1 cellular context compared by ENCODE assay signal in genomic region chr11:2693851-2694261, GRCh38.
TF ChIP-seq lines count a peak whose summit lies in the region.

No MANE protein-coding gene starts in this region.

TF ChIP-seq in HepG2, 621 proteins besides CTCF, POLR2A, EP300 and RAD21 (continues in another document):
- no peak for TF ChIP-seq HMGXB3 (CRISPR knock-in tag; IDR thresholded peaks at IDR 0.05; ENCODE audit: borderline replicate concordance)
- TF ChIP-seq, protein P1, sequence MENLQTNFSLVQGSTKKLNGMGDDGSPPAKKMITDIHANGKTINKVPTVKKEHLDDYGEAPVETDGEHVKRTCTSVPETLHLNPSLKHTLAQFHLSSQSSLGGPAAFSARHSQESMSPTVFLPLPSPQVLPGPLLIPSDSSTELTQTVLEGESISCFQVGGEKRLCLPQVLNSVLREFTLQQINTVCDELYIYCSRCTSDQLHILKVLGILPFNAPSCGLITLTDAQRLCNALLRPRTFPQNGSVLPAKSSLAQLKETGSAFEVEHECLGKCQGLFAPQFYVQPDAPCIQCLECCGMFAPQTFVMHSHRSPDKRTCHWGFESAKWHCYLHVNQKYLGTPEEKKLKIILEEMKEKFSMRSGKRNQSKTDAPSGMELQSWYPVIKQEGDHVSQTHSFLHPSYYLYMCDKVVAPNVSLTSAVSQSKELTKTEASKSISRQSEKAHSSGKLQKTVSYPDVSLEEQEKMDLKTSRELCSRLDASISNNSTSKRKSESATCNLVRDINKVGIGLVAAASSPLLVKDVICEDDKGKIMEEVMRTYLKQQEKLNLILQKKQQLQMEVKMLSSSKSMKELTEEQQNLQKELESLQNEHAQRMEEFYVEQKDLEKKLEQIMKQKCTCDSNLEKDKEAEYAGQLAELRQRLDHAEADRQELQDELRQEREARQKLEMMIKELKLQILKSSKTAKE (CRISPR knock-in tag; IDR thresholded peaks at IDR 0.05; ENCODE audit: borderline replicate concordance) = no peak
- TF ChIP-seq ZNF432 (CRISPR knock-in tag; IDR thresholded peaks at IDR 0.05; ENCODE audit: borderline replicate concordance) = no peak
- no peak for TF ChIP-seq SIN3B (IDR thresholded peaks at IDR 0.05; ENCODE audit: low read length)
- TF ChIP-seq ZMYM4 (CRISPR knock-in tag; IDR thresholded peaks at IDR 0.05) = no peak
- TF ChIP-seq ZNF20 (CRISPR knock-in tag; IDR thresholded peaks at IDR 0.05) = no peak
- 0 out of 2 replicates have a peak, but pooled peaks have one; percentile 8 for TF ChIP-seq SMC3 (IDR thresholded peaks at IDR 0.05; ENCODE audit: low read length)
- peak; percentile 23; the same call in 1 of the 2 replicates for TF ChIP-seq ZFX (CRISPR knock-in tag; IDR thresholded peaks at IDR 0.05; ENCODE audit: low read depth)
- TF ChIP-seq, protein P2, sequence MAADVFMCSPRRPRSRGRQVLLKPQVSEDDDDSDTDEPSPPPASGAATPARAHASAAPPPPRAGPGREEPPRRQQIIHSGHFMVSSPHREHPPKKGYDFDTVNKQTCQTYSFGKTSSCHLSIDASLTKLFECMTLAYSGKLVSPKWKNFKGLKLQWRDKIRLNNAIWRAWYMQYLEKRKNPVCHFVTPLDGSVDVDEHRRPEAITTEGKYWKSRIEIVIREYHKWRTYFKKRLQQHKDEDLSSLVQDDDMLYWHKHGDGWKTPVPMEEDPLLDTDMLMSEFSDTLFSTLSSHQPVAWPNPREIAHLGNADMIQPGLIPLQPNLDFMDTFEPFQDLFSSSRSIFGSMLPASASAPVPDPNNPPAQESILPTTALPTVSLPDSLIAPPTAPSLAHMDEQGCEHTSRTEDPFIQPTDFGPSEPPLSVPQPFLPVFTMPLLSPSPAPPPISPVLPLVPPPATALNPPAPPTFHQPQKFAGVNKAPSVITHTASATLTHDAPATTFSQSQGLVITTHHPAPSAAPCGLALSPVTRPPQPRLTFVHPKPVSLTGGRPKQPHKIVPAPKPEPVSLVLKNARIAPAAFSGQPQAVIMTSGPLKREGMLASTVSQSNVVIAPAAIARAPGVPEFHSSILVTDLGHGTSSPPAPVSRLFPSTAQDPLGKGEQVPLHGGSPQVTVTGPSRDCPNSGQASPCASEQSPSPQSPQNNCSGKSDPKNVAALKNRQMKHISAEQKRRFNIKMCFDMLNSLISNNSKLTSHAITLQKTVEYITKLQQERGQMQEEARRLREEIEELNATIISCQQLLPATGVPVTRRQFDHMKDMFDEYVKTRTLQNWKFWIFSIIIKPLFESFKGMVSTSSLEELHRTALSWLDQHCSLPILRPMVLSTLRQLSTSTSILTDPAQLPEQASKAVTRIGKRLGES (CRISPR knock-in tag; IDR thresholded peaks at IDR 0.05; ENCODE audit: borderline replicate concordance) = no peak
- TF ChIP-seq HNF4G (IDR thresholded peaks at IDR 0.05; ENCODE audit: borderline replicate concordance, low read depth, low read length) = no peak
- TF ChIP-seq HNF4G (CRISPR knock-in tag; IDR thresholded peaks at IDR 0.05; ENCODE audit: borderline replicate concordance, low read depth) = no peak
- TF ChIP-seq ZNF333 (CRISPR knock-in tag; IDR thresholded peaks at IDR 0.05; ENCODE audit: borderline replicate concordance) = no peak
- TF ChIP-seq RBM22 (optimal IDR thresholded peaks at IDR 0.05; ENCODE audit: low read length) = peak; percentile 90
- no peak for TF ChIP-seq ASH2L (IDR thresholded peaks at IDR 0.05; ENCODE audit: insufficient read length, low read depth, low read length)
- no peak for TF ChIP-seq ATRX (CRISPR knock-in tag; IDR thresholded peaks at IDR 0.05; ENCODE audit: borderline replicate concordance)
- no peak for TF ChIP-seq ARID2 (CRISPR knock-in tag; IDR thresholded peaks at IDR 0.05; ENCODE audit: borderline replicate concordance)
- no peak for TF ChIP-seq SIX4 (CRISPR knock-in tag; IDR thresholded peaks at IDR 0.05)
- no peak for TF ChIP-seq ZNF761 (CRISPR knock-in tag; conservative IDR thresholded peaks at IDR 0.05)
- no peak for TF ChIP-seq ZNF282 (IDR thresholded peaks at IDR 0.05; ENCODE audit: partially characterized antibody)
- no peak for TF ChIP-seq TRIM22 (IDR thresholded peaks at IDR 0.05)
- TF ChIP-seq HOXD1 (CRISPR knock-in tag; IDR thresholded peaks at IDR 0.05) = no peak
- TF ChIP-seq ZFY (CRISPR knock-in tag; IDR thresholded peaks at IDR 0.05) = peak; percentile 46; the same call in 1 of the 2 replicates
- TF ChIP-seq, protein P3, sequence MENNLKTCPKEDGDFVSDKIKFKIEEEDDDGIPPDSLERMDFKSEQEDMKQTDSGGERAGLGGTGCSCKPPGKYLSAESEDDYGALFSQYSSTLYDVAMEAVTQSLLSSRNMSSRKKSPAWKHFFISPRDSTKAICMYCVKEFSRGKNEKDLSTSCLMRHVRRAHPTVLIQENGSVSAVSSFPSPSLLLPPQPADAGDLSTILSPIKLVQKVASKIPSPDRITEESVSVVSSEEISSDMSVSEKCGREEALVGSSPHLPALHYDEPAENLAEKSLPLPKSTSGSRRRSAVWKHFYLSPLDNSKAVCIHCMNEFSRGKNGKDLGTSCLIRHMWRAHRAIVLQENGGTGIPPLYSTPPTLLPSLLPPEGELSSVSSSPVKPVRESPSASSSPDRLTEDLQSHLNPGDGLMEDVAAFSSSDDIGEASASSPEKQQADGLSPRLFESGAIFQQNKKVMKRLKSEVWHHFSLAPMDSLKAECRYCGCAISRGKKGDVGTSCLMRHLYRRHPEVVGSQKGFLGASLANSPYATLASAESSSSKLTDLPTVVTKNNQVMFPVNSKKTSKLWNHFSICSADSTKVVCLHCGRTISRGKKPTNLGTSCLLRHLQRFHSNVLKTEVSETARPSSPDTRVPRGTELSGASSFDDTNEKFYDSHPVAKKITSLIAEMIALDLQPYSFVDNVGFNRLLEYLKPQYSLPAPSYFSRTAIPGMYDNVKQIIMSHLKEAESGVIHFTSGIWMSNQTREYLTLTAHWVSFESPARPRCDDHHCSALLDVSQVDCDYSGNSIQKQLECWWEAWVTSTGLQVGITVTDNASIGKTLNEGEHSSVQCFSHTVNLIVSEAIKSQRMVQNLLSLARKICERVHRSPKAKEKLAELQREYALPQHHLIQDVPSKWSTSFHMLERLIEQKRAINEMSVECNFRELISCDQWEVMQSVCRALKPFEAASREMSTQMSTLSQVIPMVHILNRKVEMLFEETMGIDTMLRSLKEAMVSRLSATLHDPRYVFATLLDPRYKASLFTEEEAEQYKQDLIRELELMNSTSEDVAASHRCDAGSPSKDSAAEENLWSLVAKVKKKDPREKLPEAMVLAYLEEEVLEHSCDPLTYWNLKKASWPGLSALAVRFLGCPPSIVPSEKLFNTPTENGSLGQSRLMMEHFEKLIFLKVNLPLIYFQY (CRISPR knock-in tag; IDR thresholded peaks at IDR 0.05; ENCODE audit: borderline replicate concordance) = no peak
- no peak for TF ChIP-seq KLF11 (CRISPR knock-in tag; IDR thresholded peaks at IDR 0.05)
- no peak for TF ChIP-seq FOXC1 (CRISPR knock-in tag; IDR thresholded peaks at IDR 0.05; ENCODE audit: borderline replicate concordance)
- peak; percentile 58 for TF ChIP-seq AGO2 (optimal IDR thresholded peaks at IDR 0.05; ENCODE audit: low read depth, low read length)
- TF ChIP-seq SYNCRIP (IDR thresholded peaks at IDR 0.05; ENCODE audit: insufficient read depth, low read depth, low read length) = no peak
- no peak for TF ChIP-seq ZNF17 (CRISPR knock-in tag; IDR thresholded peaks at IDR 0.05)
- no peak for TF ChIP-seq ZFP90 (CRISPR knock-in tag; IDR thresholded peaks at IDR 0.05; ENCODE audit: borderline replicate concordance)
- TF ChIP-seq FOSL2 (CRISPR knock-in tag; IDR thresholded peaks at IDR 0.05) = no peak
- no peak for TF ChIP-seq KMT2A (CRISPR knock-in tag; IDR thresholded peaks at IDR 0.05)
- TF ChIP-seq, protein P4, sequence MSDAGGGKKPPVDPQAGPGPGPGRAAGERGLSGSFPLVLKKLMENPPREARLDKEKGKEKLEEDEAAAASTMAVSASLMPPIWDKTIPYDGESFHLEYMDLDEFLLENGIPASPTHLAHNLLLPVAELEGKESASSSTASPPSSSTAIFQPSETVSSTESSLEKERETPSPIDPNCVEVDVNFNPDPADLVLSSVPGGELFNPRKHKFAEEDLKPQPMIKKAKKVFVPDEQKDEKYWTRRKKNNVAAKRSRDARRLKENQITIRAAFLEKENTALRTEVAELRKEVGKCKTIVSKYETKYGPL (CRISPR knock-in tag; IDR thresholded peaks at IDR 0.05) = no peak
- no peak for TF ChIP-seq CCDC6 (CRISPR knock-in tag; IDR thresholded peaks at IDR 0.05)
- no peak for TF ChIP-seq ZNF496 (CRISPR knock-in tag; IDR thresholded peaks at IDR 0.05; ENCODE audit: insufficient replicate concordance)
- TF ChIP-seq ZNF687 (CRISPR knock-in tag; IDR thresholded peaks at IDR 0.05) = peak; percentile 62
- TF ChIP-seq ZBTB43 (CRISPR knock-in tag; conservative IDR thresholded peaks at IDR 0.05) = no peak
- TF ChIP-seq MIER2 (CRISPR knock-in tag; IDR thresholded peaks at IDR 0.05) = no peak
- TF ChIP-seq ZNF773 (CRISPR knock-in tag; IDR thresholded peaks at IDR 0.05; ENCODE audit: borderline replicate concordance) = no peak
- no peak for TF ChIP-seq MAZ (IDR thresholded peaks at IDR 0.05; ENCODE audit: borderline replicate concordance, low read depth, low read length)
- no peak for TF ChIP-seq MAZ (CRISPR knock-in tag; IDR thresholded peaks at IDR 0.05; ENCODE audit: low read depth)
- TF ChIP-seq ZNF138 (CRISPR knock-in tag; IDR thresholded peaks at IDR 0.05; ENCODE audit: low read depth) = no peak
- 0 out of 2 replicates have a peak, but pooled peaks have one; percentile 84 for TF ChIP-seq ZNF468 (CRISPR knock-in tag; IDR thresholded peaks at IDR 0.05)
- no peak for TF ChIP-seq ZNF343 (CRISPR knock-in tag; IDR thresholded peaks at IDR 0.05)
- no peak for TF ChIP-seq MBD4 (IDR thresholded peaks at IDR 0.05; ENCODE audit: borderline replicate concordance, low read length)
- TF ChIP-seq ZNF317 (CRISPR knock-in tag; IDR thresholded peaks at IDR 0.05) = no peak
